16 cellular contexts compared by ENCODE assay signal in genomic region chr20:34495307-34495706, GRCh38. TPM values are rescaled to one million over a fixed set of nuclear protein-coding genes. Genes with fewer than 3 reads are reported as not detected.
DNase-seq lines count a peak whose midpoint lies in the region; ATAC-seq, FAIRE-seq and TF ChIP-seq lines count a peak whose summit lies in the region.
"Had no signal": no experiment of that assay in that cellular context is flagged by ENCODE, and none has a peak within 500 bp of the region (broad histone marks: within the 10 kb centered on the region; RNA-seq: fewer than 3 reads in every experiment).

No MANE protein-coding gene starts in this region.

- no peak for TF ChIP-seq CTCF in CD8-positive, alpha-beta T cell (IDR thresholded peaks at IDR 0.05)
- no peak for TF ChIP-seq CTCF in foreskin keratinocyte (conservative IDR thresholded peaks at IDR 0.05)
- TF ChIP-seq CTCF in dorsolateral prefrontal cortex (IDR thresholded peaks at IDR 0.05 in 54 of 56, conservative IDR thresholded peaks at IDR 0.05 in 2 of 56; ENCODE audit: low read depth in 1 of 56, partially characterized antibody in 56 of 56) = no peak

- no peaks in the 10 kb centered on the region for H3K27me3 Mint-ChIP-seq in CD8-positive, alpha-beta T cell (ENCODE audit: low read depth)
- H3K27me3 Mint-ChIP-seq: CD4-positive, CD25-positive, alpha-beta regulatory T cell; IgD-negative memory B cell had no signal

- peaks cover 3% of the 10 kb centered on the region for H3K4me1 Mint-ChIP-seq in CD8-positive, alpha-beta T cell (ENCODE audit: low read depth)
- H3K4me1 Mint-ChIP-seq: GM23338 had no signal

- peak overlapping the region; percentile 6 for H3K27ac Mint-ChIP-seq in CD8-positive, alpha-beta T cell
- H3K27ac Mint-ChIP-seq: GM23338 had no signal

- H3K27ac ChIP-seq in CD8-positive, alpha-beta T cell (ENCODE audit: low read depth, low read length) = no peak overlapping the region
- H3K27ac ChIP-seq in small intestine (ENCODE audit: low read depth in 1 of 2, low read length in 1 of 2) = no peak overlapping the region
- H3K27ac ChIP-seq in foreskin keratinocyte = no peak overlapping the region
- no peak overlapping the region for H3K27ac ChIP-seq in dorsolateral prefrontal cortex
- H3K27ac ChIP-seq: BLaER1 treated with 17β-estradiol and CSF1 and Interleukin-3, amounts not matched to agents 10 nM and 100 nM had no signal

- no peaks in the 10 kb centered on the region for H3K9me3 ChIP-seq in CD8-positive, alpha-beta T cell (ENCODE audit: low read length)
- H3K9me3 ChIP-seq in small intestine (ENCODE audit: control insufficient read depth, low read depth) = no peaks in the 10 kb centered on the region

- ATAC-seq in CD8-positive, alpha-beta T cell = no peak
- ATAC-seq in left lobe of liver = peak; percentile 83
- ATAC-seq in foreskin keratinocyte = no peak
- ATAC-seq: GM23338 had no signal

- H3K27me3 ChIP-seq in CD8-positive, alpha-beta T cell (ENCODE audit: insufficient read depth, low read length) = no peaks in the 10 kb centered on the region
- H3K27me3 ChIP-seq in small intestine (ENCODE audit: control insufficient read depth in 2 of 2, insufficient read depth in 2 of 2, low read length in 2 of 2) (no peaks in the 10 kb centered on the region), foreskin keratinocyte (no peaks in the 10 kb centered on the region), dorsolateral prefrontal cortex (no peaks in the 10 kb centered on the region)
- H3K27me3 ChIP-seq: BLaER1 treated with 17β-estradiol and CSF1 and Interleukin-3, amounts not matched to agents 10 nM and 100 nM had no signal

- no peak overlapping the region for H3K4me3 Mint-ChIP-seq in CD8-positive, alpha-beta T cell
- H3K4me3 Mint-ChIP-seq: CD4-positive, CD25-positive, alpha-beta regulatory T cell; GM23338 had no signal

- peak; percentile 30 for FAIRE-seq in GM12892 (lab: Jason Lieb, UNC)
- no peak for FAIRE-seq in small intestine (lab: Jason Lieb, UNC)
- no peak for FAIRE-seq in frontal cortex (lab: Jason Lieb, UNC)
- FAIRE-seq: G401.6, GM12891 had no signal

- intact Hi-C loops in CD8-positive, alpha-beta T cell (cut with DNase I, micrococcal nuclease) = no loop called here
- intact Hi-C loops in dorsolateral prefrontal cortex (cut with DNase I) = no loop called here

- H3K36me3 Mint-ChIP-seq in CD8-positive, alpha-beta T cell = peaks cover 82% of the 10 kb centered on the region

- H3K36me3 ChIP-seq in CD8-positive, alpha-beta T cell (ENCODE audit: insufficient read depth, low read length) = peaks cover 15% of the 10 kb centered on the region
- H3K36me3 ChIP-seq in small intestine (ENCODE audit: control insufficient read depth in 2 of 2, insufficient read depth in 2 of 2, low read length in 2 of 2) = peaks cover 5 to 16% of the 10 kb centered on the region in 2 donors

- no peak overlapping the region for H3K4me3 ChIP-seq in CD8-positive, alpha-beta T cell (ENCODE audit: low read depth, low read length)
- H3K4me3 ChIP-seq in small intestine (ENCODE audit: low read depth in 1 of 2, low read length in 2 of 2) = no peak overlapping the region
- H3K4me3 ChIP-seq in dorsolateral prefrontal cortex = no peak overlapping the region
- H3K4me3 ChIP-seq: BLaER1 treated with 17β-estradiol and CSF1 and Interleukin-3, amounts not matched to agents 10 nM and 100 nM; GM23338 had no signal

- DNase-seq in CD8-positive, alpha-beta T cell = no peak
- no peak for DNase-seq in GM12892 (ENCODE audit: insufficient read length)
- no peak for DNase-seq in left lobe of liver (ENCODE audit: low spot score)
- DNase-seq in small intestine = peak; percentile 51
- no peak for DNase-seq in frontal cortex (ENCODE audit: low spot score in 2 of 2)
- DNase-seq in foreskin keratinocyte = no peak
- DNase-seq in dorsolateral prefrontal cortex = no peak
- DNase-seq: CD4-positive, CD25-positive, alpha-beta regulatory T cell; DMS79; EL; H7 had no signal

- CTCF ChIA-PET in CD8-positive, alpha-beta T cell (lab: Charles Lee) = no interaction called here

- H3K4me1 ChIP-seq in CD8-positive, alpha-beta T cell (ENCODE audit: insufficient read depth, low read length) = no peaks in the 10 kb centered on the region
- H3K4me1 ChIP-seq in small intestine (ENCODE audit: control insufficient read depth in 2 of 2, insufficient read depth in 1 of 2, low read depth in 1 of 2, low read length in 1 of 2) (no peaks in the 10 kb centered on the region), foreskin keratinocyte (peaks cover 7% of the 10 kb centered on the region)

- POLR2A ChIA-PET in CD8-positive, alpha-beta T cell (lab: Charles Lee) = interaction anchor here (0.6 kb wide), 1 partner anchor 61 kb away, joined by 3 read pairs; no protein-coding TSS in a partner anchor

- 64 to 78% (median 66%) methylated on average over 7 of the region's 7 CpGs for WGBS in small intestine, 3 donors

- no peak for TF ChIP-seq POLR2A in GM12892 (IDR thresholded peaks at IDR 0.05; ENCODE audit: low read depth, low read length)

- peaks cover 9% of the 10 kb centered on the region for H3K9me3 Mint-ChIP-seq in CD8-positive, alpha-beta T cell

RNA-seq across cellular contexts. Expression of gene DYNLRB1, which starts 20.9 kb away (rescaled TPM):
- total RNA-seq in CD8-positive, alpha-beta T cell = 10 to 100 TPM; 34.9 to 38.0 TPM
- polyA plus RNA-seq in GM12892 (2012; ENCODE audit: missing spikeins) = 123 TPM
- total RNA-seq in left lobe of liver = 34.6 TPM
- polyA plus RNA-seq in small intestine = 100 to 1,000 TPM; 147 to 306 (median 260) TPM
- total RNA-seq in frontal cortex = 50.1 TPM
- total RNA-seq in foreskin keratinocyte = 180 and 188 TPM in 2 replicates
- 297 and 306 TPM in 2 replicates for polyA plus RNA-seq in foreskin keratinocyte
- total RNA-seq in dorsolateral prefrontal cortex = 100 to 1,000 TPM; 153 to 387 (median 261) TPM
